Comparison of ENCODE assay signal across 19 cellular contexts in genomic region chr15:78841307-78841706, GRCh38. TPM values are rescaled to one million over a fixed set of nuclear protein-coding genes. Genes with fewer than 3 reads are reported as not detected.
DNase-seq lines count a peak whose midpoint lies in the region; FAIRE-seq lines count a peak whose summit lies in the region.
"Had no signal": no experiment of that assay in that cellular context is flagged by ENCODE, and none has a peak within 500 bp of the region (broad histone marks: within the 10 kb centered on the region; RNA-seq: fewer than 3 reads in every experiment).

No MANE protein-coding gene starts in this region.

- no peaks in the 10 kb centered on the region for H3K27me3 Mint-ChIP-seq in activated CD4-positive, alpha-beta memory T cell treated with anti-CD3 and anti-CD28 coated beads for 36 hours

- H3K27ac ChIP-seq in small intestine (ENCODE audit: low read depth in 1 of 2, low read length in 1 of 2): no peak overlapping the region
- H3K27ac ChIP-seq: prostate gland had no signal

- DNase-seq in GM03348 (ENCODE audit: low spot score) (peak; percentile 35), NCI-H2227 treated with DMSO at 0.1 percent for 48 hours (lab: John Stamatoyannopoulos, UW) (peak; percentile 74), astrocyte of the hippocampus (ENCODE audit: low read depth, low spot score) (peak; percentile 55), posterior vena cava (ENCODE audit: low spot score) (peak; percentile 38), small intestine (no peak), HuH-7.5 (ENCODE audit: low spot score) (no peak), NOMO-1 treated with dmso at 0.1 percent for 144 hours (lab: John Stamatoyannopoulos, UW; ENCODE audit: unreplicated experiment) (no peak)
- no peak for DNase-seq in activated CD4-positive, alpha-beta memory T cell treated with anti-CD3 and anti-CD28 coated beads for 36 hours
- DNase-seq: activated CD4-positive, alpha-beta T cell treated with anti-CD3 and anti-CD28 coated beads, Interleukin-2, amount 50 U/mL, for 1 hour; activated naive CD4-positive, alpha-beta T cell; anterior cingulate cortex; effector CD8-positive, alpha-beta T cell; esophagus squamous epithelium; NCI-H1105 treated with DMSO at 0.1 percent for 48 hours; SHP77 treated with DMSO at 0.1 percent for 48 hours; T-cell had no signal

- WGBS in small intestine, 3 donors: 50 to 91% (median 55%) methylated on average over 3 of the region's 3 CpGs

- intact Hi-C loops in posterior vena cava (cut with DNase I): no loop called here
- intact Hi-C loops in activated CD4-positive, alpha-beta memory T cell treated with anti-CD3 and anti-CD28 coated beads for 36 hours (cut with micrococcal nuclease): no loop called here

- H3K27ac Mint-ChIP-seq in activated CD4-positive, alpha-beta memory T cell treated with anti-CD3 and anti-CD28 coated beads for 36 hours: no peak overlapping the region
- H3K27ac Mint-ChIP-seq: mesothelial cell of epicardium; natural killer cell treated with Interleukin-12 subunit alpha and Interleukin-12 subunit beta and Interleukin-15 and Interleukin-18, amount 100 ng/mL, for 72 hours; T-cell had no signal

- H3K27me3 ChIP-seq in small intestine (ENCODE audit: control insufficient read depth in 2 of 2, insufficient read depth in 2 of 2, low read length in 2 of 2): no peaks in the 10 kb centered on the region
- H3K27me3 ChIP-seq: esophagus squamous epithelium had no signal

- no peaks in the 10 kb centered on the region for H3K9me3 Mint-ChIP-seq in activated CD4-positive, alpha-beta memory T cell treated with anti-CD3 and anti-CD28 coated beads for 36 hours
- H3K9me3 Mint-ChIP-seq: natural killer cell treated with Interleukin-12 subunit alpha and Interleukin-12 subunit beta and Interleukin-15 and Interleukin-18, amount 100 ng/mL, for 72 hours; T-cell had no signal

- no peak overlapping the region for H3K4me3 ChIP-seq in small intestine (ENCODE audit: low read depth in 1 of 2, low read length in 2 of 2)
- H3K4me3 ChIP-seq: esophagus squamous epithelium, prostate gland had no signal

- no peak for FAIRE-seq in small intestine (lab: Jason Lieb, UNC)

- POLR2A ChIA-PET in activated CD4-positive, alpha-beta memory T cell treated with anti-CD3 and anti-CD28 coated beads for 36 hours (lab: Charles Lee): no interaction called here

- H3K36me3 Mint-ChIP-seq in activated CD4-positive, alpha-beta memory T cell treated with anti-CD3 and anti-CD28 coated beads for 36 hours: no peaks in the 10 kb centered on the region
- H3K36me3 Mint-ChIP-seq: mesothelial cell of epicardium; natural killer cell treated with Interleukin-12 subunit alpha and Interleukin-12 subunit beta and Interleukin-15 and Interleukin-18, amount 100 ng/mL, for 72 hours; T-cell had no signal

- H3K4me1 Mint-ChIP-seq in activated CD4-positive, alpha-beta memory T cell treated with anti-CD3 and anti-CD28 coated beads for 36 hours (ENCODE audit: low read depth): peaks cover 2% of the 10 kb centered on the region
- H3K4me1 Mint-ChIP-seq: mesothelial cell of epicardium, T-cell had no signal

- no peaks in the 10 kb centered on the region for H3K9me3 ChIP-seq in small intestine (ENCODE audit: control insufficient read depth, low read depth)
- H3K9me3 ChIP-seq: esophagus squamous epithelium, prostate gland had no signal

- no peaks in the 10 kb centered on the region for H3K36me3 ChIP-seq in small intestine (ENCODE audit: control insufficient read depth in 2 of 2, insufficient read depth in 2 of 2, low read length in 2 of 2)
- H3K36me3 ChIP-seq: esophagus squamous epithelium, prostate gland had no signal

- H3K4me1 ChIP-seq in small intestine (ENCODE audit: control insufficient read depth in 2 of 2, insufficient read depth in 1 of 2, low read depth in 1 of 2, low read length in 1 of 2): no peaks in the 10 kb centered on the region
- H3K4me1 ChIP-seq: prostate gland had no signal

- CTCF ChIA-PET in activated CD4-positive, alpha-beta memory T cell treated with anti-CD3 and anti-CD28 coated beads for 36 hours (lab: Charles Lee): interaction anchor here (1.0 kb wide), 1 partner anchor 19 kb away, joined by 3 read pairs; no protein-coding TSS in a partner anchor

- no peak overlapping the region for H3K4me3 Mint-ChIP-seq in activated CD4-positive, alpha-beta memory T cell treated with anti-CD3 and anti-CD28 coated beads for 36 hours
- H3K4me3 Mint-ChIP-seq: mesothelial cell of epicardium; natural killer cell treated with Interleukin-12 subunit alpha and Interleukin-12 subunit beta and Interleukin-15 and Interleukin-18, amount 100 ng/mL, for 72 hours; T-cell had no signal

RNA-seq across cellular contexts. Expression of gene ADAMTS7, which starts 30.0 kb away (rescaled TPM):
- total RNA-seq in posterior vena cava: 1 to 10 TPM; 6.7 to 8.9 TPM
- under 1 TPM; 0.10 TPM for total RNA-seq in activated CD4-positive, alpha-beta memory T cell treated with anti-CD3 and anti-CD28 coated beads for 36 hours
- polyA plus RNA-seq in small intestine: under 1 TPM in 2 of 3 donors, not detected in 1; 0.27 to 0.84 TPM

RNA-seq across cellular contexts. Expression of gene MORF4L1, which starts 31.4 kb away (rescaled TPM):
- 100 to 1,000 TPM; 311 to 339 TPM for total RNA-seq in posterior vena cava
- 100 to 1,000 TPM; 262 TPM for total RNA-seq in activated CD4-positive, alpha-beta memory T cell treated with anti-CD3 and anti-CD28 coated beads for 36 hours
- polyA plus RNA-seq in small intestine: 100 to 1,000 TPM; 157 to 235 (median 213) TPM

Comparison
In these comparisons a context has a peak if more than half of its experiments do, and no peak if none do; other contexts are left out.
1. DNase-seq: peak in GM03348 (single experiment), NCI-H2227 treated with DMSO at 0.1 percent for 48 hours (single experiment), astrocyte of the hippocampus (single experiment) and posterior vena cava (single experiment); none in activated CD4-positive, alpha-beta memory T cell treated with anti-CD3 and anti-CD28 coated beads for 36 hours (single experiment), small intestine (single experiment), HuH-7.5 (single experiment) and NOMO-1 treated with dmso at 0.1 percent for 144 hours (single experiment).
2. RNA of gene ADAMTS7, which starts 30.0 kb away (total RNA-seq): 6.7 to 8.9 TPM in posterior vena cava; 0.10 TPM in activated CD4-positive, alpha-beta memory T cell treated with anti-CD3 and anti-CD28 coated beads for 36 hours; every median in the first group is over 4 times any median in the second.